8 cellular contexts compared by ENCODE assay signal in genomic region chr3:122576174-122576940, GRCh38.
DNase-seq lines count a peak whose midpoint lies in the region; ATAC-seq and TF ChIP-seq lines count a peak whose summit lies in the region.

No MANE protein-coding gene starts in this region.

- no peaks in the 10 kb centered on the region for H3K27me3 Mint-ChIP-seq in effector memory CD8-positive, alpha-beta T cell

- H3K36me3 Mint-ChIP-seq in effector memory CD8-positive, alpha-beta T cell (ENCODE audit: insufficient read depth): peaks cover 26% of the 10 kb centered on the region

- no peak overlapping the region; the same call in 1 of the 2 replicates for H3K4me3 ChIP-seq in GM12864 (ENCODE audit: low read depth, low read length)

- DNase-seq in GM12864 (ENCODE audit: low read depth) (peak; percentile 92), ecto neural progenitor cell (ENCODE audit: low spot score) (no peak), NK-92 (lab: John Stamatoyannopoulos, UW; ENCODE audit: unreplicated experiment) (no peak), NCI-H524 treated with DMSO at 0.1 percent for 48 hours (lab: John Stamatoyannopoulos, UW) (no peak), glomerular visceral epithelial cell (ENCODE audit: extremely low spot score) (no peak)
- DNase-seq in effector memory CD8-positive, alpha-beta T cell: no peak

- no peak for TF ChIP-seq CTCF in GM12864 (IDR thresholded peaks at IDR 0.05; ENCODE audit: low read depth, low read length, missing control alignments)

- peaks cover 29 to 45% of the 10 kb centered on the region in 2 donors for H3K4me1 Mint-ChIP-seq in effector memory CD8-positive, alpha-beta T cell (ENCODE audit: low read depth in 2 of 2)

- H3K27ac Mint-ChIP-seq in effector memory CD8-positive, alpha-beta T cell: peak overlapping the region; percentile 96 to 97

- peak overlapping the region in 1 of 2 donors; percentile 14 for H3K4me3 Mint-ChIP-seq in effector memory CD8-positive, alpha-beta T cell

- ATAC-seq in GM21381 (IDR thresholded peaks at IDR 0.05; ENCODE audit: unreplicated experiment): peak; percentile 81
- peak; percentile 80 for ATAC-seq in HG03558 (IDR thresholded peaks at IDR 0.05; ENCODE audit: extremely low read depth, unreplicated experiment)
- ATAC-seq in effector memory CD8-positive, alpha-beta T cell (replicated peaks): peak; percentile 26

- peaks cover 2 to 4% of the 10 kb centered on the region in 2 donors for H3K9me3 Mint-ChIP-seq in effector memory CD8-positive, alpha-beta T cell

Comparison
In these comparisons a context has a peak if more than half of its experiments do, and no peak if none do; other contexts are left out.
1. ATAC-seq: peak in every context shown above with its lines; median percentile 81 in GM21381; 80 in HG03558; 26 in effector memory CD8-positive, alpha-beta T cell.